ENCODE assay signal across 12 cellular contexts in the genomic region with DNA sequence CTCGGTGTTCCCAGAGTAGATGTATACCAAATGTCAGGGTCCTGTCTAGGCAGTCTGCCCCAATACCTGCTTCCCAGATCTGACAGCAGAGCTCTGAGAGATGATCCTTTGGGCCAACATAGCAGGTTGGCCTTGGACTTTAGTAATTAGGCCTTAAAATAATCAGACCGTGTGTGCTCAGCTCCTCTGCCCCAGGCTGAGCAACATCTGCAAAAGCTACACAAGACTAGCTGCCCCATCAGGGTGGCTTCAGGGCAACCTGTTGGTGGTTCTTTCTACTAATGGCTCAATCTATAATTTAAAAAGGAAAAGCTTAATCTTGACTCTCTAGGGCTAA.
"Had no signal": no experiment of that assay in that cellular context is flagged by ENCODE, and none has a peak within 500 bp of the region (broad histone marks: within the 10 kb centered on the region; RNA-seq: fewer than 3 reads in every experiment).

No MANE protein-coding gene starts in this region.

- H3K27me3 ChIP-seq: breast epithelium, heart right ventricle, upper lobe of left lung had no signal

- H3K9me3 ChIP-seq: breast epithelium, heart right ventricle, upper lobe of left lung had no signal

- H3K36me3 ChIP-seq: breast epithelium, upper lobe of left lung had no signal

- H3K9me3 Mint-ChIP-seq: activated CD4-positive, alpha-beta T cell treated with anti-CD3 and anti-CD28 coated beads, Interleukin-2, amount 10 ng/mL, durations not matched to agents 24 days and 14 days; activated naive CD8-positive, alpha-beta T cell treated with anti-CD3 and anti-CD28 coated beads for 36 hours; dendritic cell treated with granulocyte-macrophage colony-stimulating factor and Interleukin-4, amounts not matched to agents 40 ng/mL and 50 ng/mL, for 4 days; naive B cell had no signal

- H3K27me3 Mint-ChIP-seq: activated CD4-positive, alpha-beta T cell treated with anti-CD3 and anti-CD28 coated beads, Interleukin-2, amount 10 ng/mL, durations not matched to agents 24 days and 14 days; activated naive CD8-positive, alpha-beta T cell treated with anti-CD3 and anti-CD28 coated beads for 36 hours; naive B cell had no signal

- H3K4me3 ChIP-seq: breast epithelium, heart right ventricle, upper lobe of left lung had no signal

- DNase-seq: activated CD4-positive, alpha-beta T cell treated with anti-CD3 and anti-CD28 coated beads, Interleukin-2, amount 10 ng/mL, durations not matched to agents 24 days and 14 days; activated CD4-positive, CD25-positive, alpha-beta regulatory T cell; activated naive CD8-positive, alpha-beta T cell treated with anti-CD3 and anti-CD28 coated beads for 36 hours; cerebellar nuclear complex; heart right ventricle; naive B cell; right cardiac atrium; stimulated activated naive CD8-positive, alpha-beta T cell treated with anti-CD3 and anti-CD28 coated beads, Interleukin-15, Interleukin-2, amounts not matched to agents 100 U/mL and 50 U/mL, for 24 hours; T-helper 2 cell; upper lobe of left lung had no signal

- H3K27ac Mint-ChIP-seq: activated CD4-positive, alpha-beta T cell treated with anti-CD3 and anti-CD28 coated beads, Interleukin-2, amount 10 ng/mL, durations not matched to agents 24 days and 14 days; activated naive CD8-positive, alpha-beta T cell treated with anti-CD3 and anti-CD28 coated beads for 36 hours; dendritic cell treated with granulocyte-macrophage colony-stimulating factor and Interleukin-4, amounts not matched to agents 40 ng/mL and 50 ng/mL, for 4 days had no signal

- ATAC-seq: stimulated activated naive CD8-positive, alpha-beta T cell treated with anti-CD3 and anti-CD28 coated beads, Interleukin-15, Interleukin-2, amounts not matched to agents 100 U/mL and 50 U/mL, for 24 hours had no signal

- H3K4me3 Mint-ChIP-seq: activated CD4-positive, alpha-beta T cell treated with anti-CD3 and anti-CD28 coated beads, Interleukin-2, amount 10 ng/mL, durations not matched to agents 24 days and 14 days; activated naive CD8-positive, alpha-beta T cell treated with anti-CD3 and anti-CD28 coated beads for 36 hours; dendritic cell treated with granulocyte-macrophage colony-stimulating factor and Interleukin-4, amounts not matched to agents 40 ng/mL and 50 ng/mL, for 4 days; naive B cell had no signal

- H3K27ac ChIP-seq: heart right ventricle, upper lobe of left lung had no signal
